ENCODE assay signal across 15 cellular contexts in the genomic region with DNA sequence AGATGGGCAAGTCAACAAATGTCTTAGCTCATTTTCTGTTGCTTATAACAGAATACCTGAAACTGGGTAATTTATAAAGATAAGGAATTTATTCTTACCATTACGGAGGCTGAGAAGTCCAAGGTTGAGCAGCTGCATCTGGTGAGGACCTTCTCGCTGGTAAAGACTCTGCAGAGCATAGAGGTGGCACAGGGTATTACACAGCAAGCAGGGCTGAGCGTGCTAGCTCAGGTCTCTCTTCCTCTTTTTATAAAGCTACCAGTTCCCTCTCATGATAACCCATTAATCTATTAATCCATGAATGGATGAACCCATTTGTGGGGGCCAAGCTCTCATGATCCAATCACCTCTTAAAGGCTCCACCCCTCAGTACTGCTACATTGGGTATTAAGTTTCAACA.
DNase-seq lines count a peak whose midpoint lies in the region; ATAC-seq and TF ChIP-seq lines count a peak whose summit lies in the region.
"Had no signal": no experiment of that assay in that cellular context is flagged by ENCODE, and none has a peak within 500 bp of the region (broad histone marks: within the 10 kb centered on the region; RNA-seq: fewer than 3 reads in every experiment).

No MANE protein-coding gene starts in this region.

- no peak overlapping the region for H3K18ac ChIP-seq in neuronal stem cell (ENCODE audit: low read length)

- H2BK120ac ChIP-seq in neuronal stem cell (ENCODE audit: low read depth, low read length) = no peak overlapping the region

- no peak overlapping the region for H3K4me3 Mint-ChIP-seq in type B pancreatic cell
- H3K4me3 Mint-ChIP-seq: activated CD4-positive, alpha-beta T cell treated with anti-CD3 and anti-CD28 coated beads, Interleukin-2, amount 10 ng/mL, durations not matched to agents 24 days and 14 days; immature natural killer cell; natural killer cell had no signal

- in situ Hi-C loops in mammary epithelial cell (cut with MboI; ENCODE audit: low sequenced_read_pairs in 2 of 2) = no loop called here

- no peak overlapping the region for H2BK15ac ChIP-seq in neuronal stem cell (ENCODE audit: low read length)

- H3K9me3 Mint-ChIP-seq in type B pancreatic cell = no peaks in the 10 kb centered on the region
- H3K9me3 Mint-ChIP-seq: activated CD4-positive, alpha-beta T cell treated with anti-CD3 and anti-CD28 coated beads, Interleukin-2, amount 10 ng/mL, durations not matched to agents 24 days and 14 days; immature natural killer cell; natural killer cell had no signal

- H3K9me3 ChIP-seq in mammary epithelial cell (replicated peaks; ENCODE audit: insufficient read depth, low read length) (no peaks in the 10 kb centered on the region), neuronal stem cell (replicated peaks in 1 of 2; ENCODE audit: control insufficient read depth in 2 of 2, insufficient read depth in 1 of 2, low read depth in 1 of 2, low read length in 2 of 2) (no peaks in the 10 kb centered on the region)
- H3K9me3 ChIP-seq: SJSA1 had no signal

- no peak overlapping the region for H3K4ac ChIP-seq in neuronal stem cell (ENCODE audit: low read length)

- CTCF ChIA-PET in mammary epithelial cell (lab: Charles Lee; ENCODE audit: low non-redundant PET) = no interaction called here

- H2BK5ac ChIP-seq in neuronal stem cell (ENCODE audit: low read length) = no peak overlapping the region

- H2AFZ ChIP-seq in mammary epithelial cell (ENCODE audit: low read depth, low read length) (no peak overlapping the region), neuronal stem cell (ENCODE audit: low read length) (no peak overlapping the region)

- H3K79me2 ChIP-seq in mammary epithelial cell (ENCODE audit: insufficient read depth, low read length) = no peaks in the 10 kb centered on the region

- no peaks in the 10 kb centered on the region for H3K27me3 Mint-ChIP-seq in type B pancreatic cell
- H3K27me3 Mint-ChIP-seq: activated CD4-positive, alpha-beta T cell treated with anti-CD3 and anti-CD28 coated beads, Interleukin-2, amount 10 ng/mL, durations not matched to agents 24 days and 14 days had no signal

- no peak overlapping the region for H4K8ac ChIP-seq in neuronal stem cell (ENCODE audit: low read depth, low read length)

- intact Hi-C loops in mammary epithelial cell (cut with micrococcal nuclease) = no loop called here

- H3K9ac ChIP-seq in mammary epithelial cell (ENCODE audit: insufficient read depth, low read length) (no peak overlapping the region), neuronal stem cell (ENCODE audit: low read depth, low read length, poor library complexity) (no peak overlapping the region)

- H4K20me1 ChIP-seq in mammary epithelial cell (ENCODE audit: insufficient read depth, low read length) = no peaks in the 10 kb centered on the region

- H3K23ac ChIP-seq in neuronal stem cell (ENCODE audit: low read depth, low read length, poor library complexity) = no peak overlapping the region

- H2AK5ac ChIP-seq in neuronal stem cell (ENCODE audit: low read depth, low read length) = no peak overlapping the region

- peak; percentile 22 for DNase-seq in DMS53 (lab: John Stamatoyannopoulos, UW)
- DNase-seq in DMS53 treated with DMSO at 0.1 percent for 48 hours (lab: John Stamatoyannopoulos, UW; ENCODE audit: unreplicated experiment) = no peak
- peak; percentile 6 for DNase-seq in NOMO-1 treated with dmso at 0.1 percent for 144 hours (lab: John Stamatoyannopoulos, UW; ENCODE audit: unreplicated experiment)
- DNase-seq in type B pancreatic cell (ENCODE audit: extremely low spot score, unreplicated experiment) = no peak
- DNase-seq in mammary epithelial cell = no peak
- no peak for DNase-seq in iPS-NIHi7 (ENCODE audit: extremely low spot score)
- no peak for DNase-seq in neuronal stem cell (ENCODE audit: low spot score)
- DNase-seq: activated CD4-positive, alpha-beta T cell treated with anti-CD3 and anti-CD28 coated beads, Interleukin-2, amount 10 ng/mL, durations not matched to agents 24 days and 14 days; activated naive CD4-positive, alpha-beta T cell treated with Interleukin-2 at 50 U/mL for 16 hours; central memory CD4-positive, alpha-beta T cell; immature natural killer cell; natural killer cell had no signal

- H3K36me3 ChIP-seq in mammary epithelial cell (ENCODE audit: insufficient read depth, low read length) = no peaks in the 10 kb centered on the region
- no peaks in the 10 kb centered on the region for H3K36me3 ChIP-seq in neuronal stem cell (replicated peaks in 1 of 2; ENCODE audit: control insufficient read depth in 2 of 2, insufficient read depth in 2 of 2, low read length in 2 of 2)
- H3K36me3 ChIP-seq: SJSA1 had no signal

- TF ChIP-seq CTCF in type B pancreatic cell (conservative IDR thresholded peaks at IDR 0.05) = peak; percentile 37
- no peak for TF ChIP-seq CTCF in mammary epithelial cell (conservative IDR thresholded peaks at IDR 0.05 in 1 of 2, IDR thresholded peaks at IDR 0.05 in 1 of 2; ENCODE audit: extremely low read depth in 1 of 2, insufficient read depth in 1 of 2, low read depth in 1 of 2, low read length in 2 of 2)

- no peak overlapping the region for H3K27ac Mint-ChIP-seq in type B pancreatic cell
- H3K27ac Mint-ChIP-seq: activated CD4-positive, alpha-beta T cell treated with anti-CD3 and anti-CD28 coated beads, Interleukin-2, amount 10 ng/mL, durations not matched to agents 24 days and 14 days; immature natural killer cell; natural killer cell had no signal

- no peak overlapping the region for H3K14ac ChIP-seq in neuronal stem cell (ENCODE audit: low read length)

- no peaks in the 10 kb centered on the region for H3K4me1 ChIP-seq in mammary epithelial cell (ENCODE audit: insufficient read depth, low read length)
- no peaks in the 10 kb centered on the region for H3K4me1 ChIP-seq in neuronal stem cell (ENCODE audit: control insufficient read depth in 2 of 2, insufficient read depth in 1 of 2, low read depth in 1 of 2, low read length in 2 of 2)

- peaks cover 16% of the 10 kb centered on the region for H3K4me1 Mint-ChIP-seq in type B pancreatic cell (ENCODE audit: unreplicated experiment)
- H3K4me1 Mint-ChIP-seq: activated CD4-positive, alpha-beta T cell treated with anti-CD3 and anti-CD28 coated beads, Interleukin-2, amount 10 ng/mL, durations not matched to agents 24 days and 14 days; immature natural killer cell; natural killer cell had no signal

- H4K91ac ChIP-seq in neuronal stem cell (ENCODE audit: low read depth, low read length, poor library complexity) = no peak overlapping the region

- H3K4me2 ChIP-seq in mammary epithelial cell (ENCODE audit: insufficient read depth, low read depth, low read length) (no peak overlapping the region), neuronal stem cell (ENCODE audit: insufficient read depth, low read length, poor library complexity, severe bottlenecking) (no peak overlapping the region)

- no peaks in the 10 kb centered on the region for H3K36me3 Mint-ChIP-seq in type B pancreatic cell
- H3K36me3 Mint-ChIP-seq: immature natural killer cell, natural killer cell had no signal

- no TSS peak for BruUV-seq in mammary epithelial cell (replicated peaks; lab: Mats Ljungman, UMichigan)

- no peaks in the 10 kb centered on the region for H3K27me3 ChIP-seq in mammary epithelial cell (ENCODE audit: insufficient read depth, low read length)
- H3K27me3 ChIP-seq in neuronal stem cell (ENCODE audit: control insufficient read depth in 3 of 3, insufficient read depth in 3 of 3, low read depth in 1 of 3, low read length in 3 of 3) = peaks cover 0 to 3% (median 0%) of the 10 kb centered on the region in 3 experiments
- H3K27me3 ChIP-seq: SJSA1 had no signal

- peak; percentile 82 for ATAC-seq in HG02981 (IDR thresholded peaks at IDR 0.05; ENCODE audit: unreplicated experiment)
- ATAC-seq: natural killer cell had no signal

- H3K79me1 ChIP-seq in neuronal stem cell (ENCODE audit: low read depth, low read length) = no peaks in the 10 kb centered on the region

- no peak overlapping the region for H3K27ac ChIP-seq in mammary epithelial cell (ENCODE audit: insufficient read depth, low read depth, low read length)
- H3K27ac ChIP-seq in neuronal stem cell (replicated peaks; ENCODE audit: low read length) = no peak overlapping the region
- H3K27ac ChIP-seq: 22Rv1, SJSA1 had no signal

- H3K4me3 ChIP-seq in mammary epithelial cell (replicated peaks in 1 of 3; ENCODE audit: insufficient read depth in 1 of 3, low read depth in 2 of 3, low read length in 3 of 3) (no peak overlapping the region), neuronal stem cell (ENCODE audit: low read length in 2 of 2) (no peak overlapping the region)
- H3K4me3 ChIP-seq: SJSA1 had no signal

- no peak overlapping the region for H2BK12ac ChIP-seq in neuronal stem cell (ENCODE audit: low read length)

- WGBS in mammary epithelial cell (ENCODE audit: low coverage, missing lambda C conversion rate) = 97% methylated on average over 3 of the region's 3 CpGs
- WGBS in neuronal stem cell (ENCODE audit: extremely low coverage in 2 of 2, insufficient read length in 2 of 2, insufficient replicate concordance in 1 of 2), 2 donors = no CpG with 5 or more reads among the region's 3 CpGs

- dilution Hi-C loops in mammary epithelial cell (cut with HindIII; ENCODE audit: low sequenced_read_pairs) = no loop called here

Comparison
In these comparisons a context has a peak if more than half of its experiments do, and no peak if none do; other contexts are left out.
1. DNase-seq: peak in DMS53 (single experiment) and NOMO-1 treated with dmso at 0.1 percent for 144 hours (single experiment); none in DMS53 treated with DMSO at 0.1 percent for 48 hours (single experiment), type B pancreatic cell (single experiment), mammary epithelial cell (single experiment), iPS-NIHi7 (single experiment) and neuronal stem cell (single experiment).